In genomic region chr16:66426112-66427035, GRCh38 we compare ENCODE assay signal across 7 cellular contexts. TPM values are rescaled to one million over a fixed set of nuclear protein-coding genes. Genes with fewer than 3 reads are reported as not detected.
A peak's percentile ranks its signal among the peaks of the same experiment; 100 is the strongest.
DNase-seq lines count a peak whose midpoint lies in the region; ATAC-seq and TF ChIP-seq lines count a peak whose summit lies in the region.

No MANE protein-coding gene starts in this region.

- H3K36me3 Mint-ChIP-seq in HFFc6 (ENCODE audit: low read depth): no peaks in the 10 kb centered on the region
- no peaks in the 10 kb centered on the region for H3K36me3 Mint-ChIP-seq in activated naive CD4-positive, alpha-beta T cell treated with anti-CD3 and anti-CD28 coated beads, Interleukin-2, amount 50 U/mL, for 72 hours

- 12 to 22% (median 14%) methylated on average over 30 to 56 of the region's 56 CpGs for WGBS in spleen, 5 donors

- TF ChIP-seq CTCF in HFFc6 (IDR thresholded peaks at IDR 0.05) (no peak), spleen (IDR thresholded peaks at IDR 0.05 in 8 of 11, conservative IDR thresholded peaks at IDR 0.05 in 3 of 11) (no peak), GM10266 (IDR thresholded peaks at IDR 0.05; ENCODE audit: control insufficient read depth, insufficient read depth, low read depth, missing control alignments) (no peak)

- H3K4me1 Mint-ChIP-seq in HFFc6 (ENCODE audit: low read depth): peaks cover 5% of the 10 kb centered on the region; the same call in 1 of the 2 replicates

- peaks cover 40% of the 10 kb centered on the region for H3K27me3 Mint-ChIP-seq in HFFc6 (ENCODE audit: insufficient read depth)

- no peak overlapping the region for H3K9ac ChIP-seq in iPS-18a (ENCODE audit: low read length)

- H3K27ac ChIP-seq in iPS-18a (ENCODE audit: low read length): no peak overlapping the region
- H3K27ac ChIP-seq in spleen: no peak overlapping the region

- H3K4me3 Mint-ChIP-seq in HFFc6: 0 out of 2 replicates have a peak overlapping the region, but pooled peaks have one; percentile 19

- peaks cover 70% of the 10 kb centered on the region for H3K27me3 ChIP-seq in iPS-18a (ENCODE audit: control insufficient read depth, insufficient read depth, low read length)
- H3K27me3 ChIP-seq in spleen (replicated peaks in 1 of 7): peaks cover 3 to 82% (median 32%) of the 10 kb centered on the region in 7 donors

- H3K4me3 ChIP-seq in iPS-18a (ENCODE audit: low read length) (peak overlapping the region; percentile 49), spleen (peak overlapping the region in 6 of 8 donors; percentile 5 to 71 (median 18))

- TF ChIP-seq POLR2A in spleen (IDR thresholded peaks at IDR 0.05): no peak

- H3K4me1 ChIP-seq in iPS-18a (ENCODE audit: control insufficient read depth, low read depth, low read length): peaks cover 6% of the 10 kb centered on the region
- peaks cover 5 to 26% (median 20%) of the 10 kb centered on the region in 6 donors for H3K4me1 ChIP-seq in spleen

- intact Hi-C loops in spleen (cut with DNase I; ENCODE audit: low total_unique reads): no loop called here

- H3K9me3 Mint-ChIP-seq in HFFc6: no peaks in the 10 kb centered on the region
- no peaks in the 10 kb centered on the region for H3K9me3 Mint-ChIP-seq in activated naive CD4-positive, alpha-beta T cell treated with anti-CD3 and anti-CD28 coated beads, Interleukin-2, amount 50 U/mL, for 72 hours

- no peak for DNase-seq in HFFc6
- no peak for DNase-seq in activated naive CD4-positive, alpha-beta T cell treated with anti-CD3 and anti-CD28 coated beads, Interleukin-2, amount 50 U/mL, for 72 hours (ENCODE audit: low spot score in 2 of 2)
- DNase-seq in spleen: no peak
- DNase-seq in middle frontal gyrus (ENCODE audit: extremely low spot score, low spot score): no peak
- no peak for DNase-seq in NK-92 (lab: John Stamatoyannopoulos, UW; ENCODE audit: unreplicated experiment)
- no peak for DNase-seq in GM10266 (ENCODE audit: extremely low spot score)

- H3K9me3 ChIP-seq in iPS-18a (ENCODE audit: control insufficient read depth, low read depth, low read length) (no peaks in the 10 kb centered on the region), spleen (no peaks in the 10 kb centered on the region)

- H3K36me3 ChIP-seq in iPS-18a (ENCODE audit: control insufficient read depth, low read depth, low read length) (no peaks in the 10 kb centered on the region), spleen (no peaks in the 10 kb centered on the region)

- peak; percentile 5 to 11 for ATAC-seq in activated naive CD4-positive, alpha-beta T cell treated with anti-CD3 and anti-CD28 coated beads, Interleukin-2, amount 50 U/mL, for 72 hours

- no peak overlapping the region for H3K27ac Mint-ChIP-seq in HFFc6
- no peak overlapping the region for H3K27ac Mint-ChIP-seq in activated naive CD4-positive, alpha-beta T cell treated with anti-CD3 and anti-CD28 coated beads, Interleukin-2, amount 50 U/mL, for 72 hours

RNA-seq across cellular contexts. Expression of gene BEAN1, which starts 0.7 kb away (rescaled TPM):
- total RNA-seq in HFFc6 (2021; fragmentation: NEBNext Ultra II Directional; extraction: Animal tissue kit (Norgen Biotek cat#: 25700)): not detected
- not detected for total RNA-seq in activated naive CD4-positive, alpha-beta T cell treated with anti-CD3 and anti-CD28 coated beads, Interleukin-2, amount 50 U/mL, for 72 hours
- total RNA-seq in spleen: under 1 TPM in 4 of 7 donors, not detected in 3; 0.21 to 0.68 (median 0.45) TPM
- polyA plus RNA-seq in spleen: under 1 TPM; 0.30 to 0.42 (median 0.30) TPM

RNA-seq across cellular contexts. Expression of gene CDH5, which starts 59.9 kb away (rescaled TPM):
- not detected for total RNA-seq in HFFc6 (2021; fragmentation: NEBNext Ultra II Directional; extraction: Animal tissue kit (Norgen Biotek cat#: 25700))
- total RNA-seq in activated naive CD4-positive, alpha-beta T cell treated with anti-CD3 and anti-CD28 coated beads, Interleukin-2, amount 50 U/mL, for 72 hours: not detected
- 10 to 100 TPM; 33.2 to 62.7 (median 46.6) TPM for total RNA-seq in spleen
- polyA plus RNA-seq in spleen: 10 to 100 TPM in 1 of 3 donors, 1 to 10 TPM in 2; 6.7 to 12.6 (median 8.9) TPM

Comparison
In these comparisons a context has a peak if more than half of its experiments do, and no peak if none do; other contexts are left out.
1. RNA of gene CDH5, which starts 59.9 kb away (total RNA-seq): 33.2 to 62.7 TPM in spleen; not detected in HFFc6 and not detected in activated naive CD4-positive, alpha-beta T cell treated with anti-CD3 and anti-CD28 coated beads, Interleukin-2, amount 50 U/mL, for 72 hours; every median in the first group is over 10 times any median in the second.